8 cellular contexts compared by ENCODE assay signal in the genomic region with DNA sequence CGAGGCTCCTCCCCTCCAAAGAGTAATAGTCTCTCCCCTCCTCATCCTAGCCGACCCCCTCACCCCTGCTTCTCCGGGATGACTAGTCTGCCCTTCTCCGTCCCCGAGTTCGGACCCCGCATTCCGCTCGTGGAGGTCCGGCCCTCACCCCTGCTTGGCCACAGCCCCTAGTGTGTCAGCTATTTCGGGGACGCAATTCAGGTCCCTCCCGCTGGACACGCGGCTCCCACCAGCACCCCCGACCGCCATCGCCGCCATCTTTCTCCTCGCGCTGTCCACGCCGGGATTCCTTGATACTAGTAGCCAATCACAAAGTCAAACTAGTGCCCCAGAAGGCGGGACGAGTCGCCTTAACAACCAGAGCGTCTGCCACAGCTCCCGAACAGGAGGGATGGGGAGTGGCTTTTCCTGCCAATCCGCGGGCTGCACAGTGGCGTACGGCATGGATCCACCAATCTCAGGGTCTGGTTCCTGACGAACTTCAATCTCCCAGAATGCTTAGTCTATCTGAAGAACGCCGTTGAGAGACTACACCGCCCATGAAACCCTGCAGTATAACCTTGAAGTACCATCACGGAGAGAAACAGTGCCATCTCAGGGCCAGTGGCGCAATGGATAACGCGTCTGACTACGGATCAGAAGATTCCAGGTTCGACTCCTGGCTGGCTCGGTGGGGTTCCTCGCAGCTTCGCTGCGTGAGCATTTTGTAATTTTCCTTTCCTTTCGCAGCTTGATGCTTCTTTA. TPM values are rescaled to one million over a fixed set of nuclear protein-coding genes. Genes with fewer than 3 reads are reported as not detected.
DNase-seq lines count a peak whose midpoint lies in the region; ATAC-seq and TF ChIP-seq lines count a peak whose summit lies in the region.

TSS of gene PRMT5 (minus strand) at position 273 of the 744 bp plus-strand sequence. CDS start at position 258, 15 bp downstream.

- no peaks in the 10 kb centered on the region for H3K27me3 Mint-ChIP-seq in T-cell
- H3K27me3 Mint-ChIP-seq in type B pancreatic cell, result no peaks in the 10 kb centered on the region

- H3K27ac Mint-ChIP-seq in T-cell, result no peak within 1 kb of the TSS
- no peak within 1 kb of the TSS for H3K27ac Mint-ChIP-seq in type B pancreatic cell

- TF ChIP-seq POLR2A in heart left ventricle (IDR thresholded peaks at IDR 0.05), result peak in 1 of 2 donors; percentile 78

- H3K27me3 ChIP-seq in heart left ventricle, result no peaks in the 10 kb centered on the region

- H3K4me1 ChIP-seq in heart left ventricle, result peaks cover 0 to 22% (median 13%) of the 10 kb centered on the region in 12 donors

- intact Hi-C loops in heart left ventricle (cut with DNase I), result loop anchor here in 3 of 10 donors (1.0 to 5.0 kb wide), 3 partner anchors 10 to 57 kb away; partner anchors contain the start of genes RBM23 (in 2 of the 3), AJUBA (in 1 of the 3) and LRP10 (in 1 of the 3)

- peak; percentile 93 for DNase-seq in GM13977 (ENCODE audit: low spot score)
- peak; percentile 99 for DNase-seq in NCI-H146 (lab: John Stamatoyannopoulos, UW)
- peak; percentile 93 to 100 (median 98) for DNase-seq in T-cell
- DNase-seq in amniotic epithelial cell (ENCODE audit: low read depth), result peak; percentile 100
- peak; percentile 98 to 100 (median 99) for DNase-seq in heart left ventricle
- DNase-seq in pons (ENCODE audit: low spot score), result peak; percentile 100
- DNase-seq in type B pancreatic cell (ENCODE audit: extremely low spot score, unreplicated experiment), result peak; percentile 98

- WGBS in heart left ventricle, 4 donors, result 0% methylated on average over 35 to 47 of the region's 47 CpGs

- H3K4me3 ChIP-seq in heart left ventricle, result peak within 1 kb of the TSS; percentile 74 to 97 (median 84)

- no peaks in the 10 kb centered on the region for H3K9me3 ChIP-seq in heart left ventricle

- H3K36me3 ChIP-seq in heart left ventricle, result peaks cover 0 to 32% (median 26%) of the 10 kb centered on the region in 9 donors

- H3K27ac ChIP-seq in heart left ventricle, result peak within 1 kb of the TSS; percentile 51 to 94 (median 83)

- in situ Hi-C loops in GM13977 (cut with MboI; ENCODE audit: low pct_unique_long_range_greater_than_20kb, low sequenced_read_pairs, unreplicated experiment), result no loop called here

- no peaks in the 10 kb centered on the region for H3K9me3 Mint-ChIP-seq in T-cell
- no peaks in the 10 kb centered on the region for H3K9me3 Mint-ChIP-seq in type B pancreatic cell

- POLR2A ChIA-PET in T-cell (lab: Charles Lee), result interaction anchor here (0.6 to 4.4 kb wide), 8 partner anchors 9 to 340 kb away, joined by 3 to 48 read pairs (median 5); partner anchors contain the start of genes ACIN1 (in 1 of the 2), C14orf119 (in 1 of the 2), DAD1 (in 1 of the 2) and OXA1L (in 1 of the 2)

- H3K4me3 Mint-ChIP-seq in T-cell (no peak within 1 kb of the TSS), type B pancreatic cell (no peak within 1 kb of the TSS)

- no peak for TF ChIP-seq CTCF in GM13977 (IDR thresholded peaks at IDR 0.05; ENCODE audit: extremely low read depth, insufficient read depth, missing control alignments)
- no peak for TF ChIP-seq CTCF in heart left ventricle (IDR thresholded peaks at IDR 0.05)
- no peak for TF ChIP-seq CTCF in type B pancreatic cell (conservative IDR thresholded peaks at IDR 0.05)

- CTCF ChIA-PET in T-cell (lab: Charles Lee), result interaction anchor here (0.5 to 3.5 kb wide), 35 partner anchors 8 to 1077 kb away, joined by 3 to 50 read pairs (median 4); partner anchors contain the start of genes ACIN1 (in 1 of the 2), AJUBA (in 1 of the 2), C14orf119 (in 1 of the 2) and CDH24 (in 1 of the 2)

- peaks cover 19% of the 10 kb centered on the region for H3K36me3 Mint-ChIP-seq in T-cell
- peaks cover 15% of the 10 kb centered on the region for H3K36me3 Mint-ChIP-seq in type B pancreatic cell

- H3K4me1 Mint-ChIP-seq in T-cell (peaks cover 5 to 19% (median 11%) of the 10 kb centered on the region in 3 donors), type B pancreatic cell (ENCODE audit: unreplicated experiment) (peaks cover 24% of the 10 kb centered on the region)

- ATAC-seq in HG02870 (IDR thresholded peaks at IDR 0.05; ENCODE audit: unreplicated experiment) (peak; percentile 94), T-cell (replicated peaks in 1 of 4) (peak; percentile 95 to 97 (median 97)), heart left ventricle (peak; percentile 97 to 99 (median 98))

RNA-seq across cellular contexts. Expression of gene PRMT5, which starts in this region (rescaled TPM):
- total RNA-seq in T-cell (10 to 100 TPM; 17.7 to 45.3 (median 37.5) TPM), heart left ventricle (10 to 100 TPM; 37.2 to 60.2 (median 48.8) TPM), type B pancreatic cell (ENCODE audit: low replicate concordance) (78.0 and 134 TPM in 2 replicates)
- 100 to 1,000 TPM in 1 of 2 donors, 10 to 100 TPM in 1; 10.4 to 101 TPM for polyA plus RNA-seq in heart left ventricle

Comparison
In these comparisons a context has a peak if more than half of its experiments do, and no peak if none do; other contexts are left out.
1. Peak in every context shown above with its lines: DNase-seq, ATAC-seq, H3K4me3 ChIP-seq and H3K27ac ChIP-seq.